14 cellular contexts compared by ENCODE assay signal in the genomic region with DNA sequence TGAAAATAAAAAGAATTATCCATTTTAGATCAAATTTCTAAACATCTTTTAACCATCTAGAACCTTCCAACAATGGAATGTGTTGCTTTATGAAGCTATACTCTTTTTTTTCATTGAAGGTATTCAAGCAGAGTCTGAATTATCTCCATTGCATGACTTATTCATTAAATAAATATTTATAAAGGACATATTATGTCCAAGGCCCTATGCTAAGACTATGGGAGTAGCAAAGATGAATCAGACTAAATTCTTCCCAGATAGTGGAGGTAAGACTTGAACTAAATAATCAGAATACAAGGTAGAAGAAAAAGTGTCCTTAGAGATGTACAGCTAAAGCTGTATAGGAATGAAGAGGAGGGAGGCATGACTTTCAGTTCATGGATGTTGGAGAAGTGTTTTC.
DNase-seq lines count a peak whose midpoint lies in the region; ATAC-seq and TF ChIP-seq lines count a peak whose summit lies in the region.
"Had no signal": no experiment of that assay in that cellular context is flagged by ENCODE, and none has a peak within 500 bp of the region (broad histone marks: within the 10 kb centered on the region; RNA-seq: fewer than 3 reads in every experiment).

No MANE protein-coding gene starts in this region.

- no peak for TF ChIP-seq RAD21 in IMR-90 (IDR thresholded peaks at IDR 0.05; ENCODE audit: low read length)

- no peak overlapping the region for H3K56ac ChIP-seq in IMR-90 (ENCODE audit: extremely low read depth, insufficient read depth, low read length)

- peak overlapping the region; percentile 30 for H2BK5ac ChIP-seq in IMR-90 (ENCODE audit: low read depth, low read length, poor library complexity, severe bottlenecking)

- H3K27ac ChIP-seq in IMR-90 (ENCODE audit: insufficient read depth, low read length) = no peak overlapping the region
- H3K27ac ChIP-seq in brain microvascular endothelial cell = peak overlapping the region; percentile 42

- no peak overlapping the region for H2BK15ac ChIP-seq in IMR-90 (ENCODE audit: low read depth, low read length)

- intact Hi-C loops in IMR-90 (cut with micrococcal nuclease) = no loop called here

- H3K27me3 Mint-ChIP-seq in activated naive CD8-positive, alpha-beta T cell treated with anti-CD3 and anti-CD28 coated beads, Interleukin-2, amount 50 U/mL, for 24 hours = no peaks in the 10 kb centered on the region
- H3K27me3 Mint-ChIP-seq: CD4-positive, CD25-positive, alpha-beta regulatory T cell had no signal

- no peak overlapping the region for H3K9ac ChIP-seq in IMR-90 (ENCODE audit: low read depth, low read length)
- H3K9ac ChIP-seq in skeletal muscle satellite cell (ENCODE audit: low read depth, low read length) = no peak overlapping the region

- no peak overlapping the region for H2BK120ac ChIP-seq in IMR-90 (ENCODE audit: low read depth, low read length)

- no peak overlapping the region for H3K4me3 Mint-ChIP-seq in activated naive CD8-positive, alpha-beta T cell treated with anti-CD3 and anti-CD28 coated beads, Interleukin-2, amount 50 U/mL, for 24 hours
- H3K4me3 Mint-ChIP-seq: CD4-positive, CD25-positive, alpha-beta regulatory T cell; H9 had no signal

- DNase-seq in AG08396 (ENCODE audit: low spot score) (peak; percentile 7), IMR-90 (peak; percentile 66), brain microvascular endothelial cell (no peak), hypothalamus (lab: John Stamatoyannopoulos, UW) (no peak), GM20000 (ENCODE audit: low spot score) (no peak)
- no peak for DNase-seq in activated naive CD8-positive, alpha-beta T cell treated with anti-CD3 and anti-CD28 coated beads, Interleukin-2, amount 50 U/mL, for 24 hours
- DNase-seq: 8988T; BE2C; C1 segment of cervical spinal cord; Caco-2; CD4-positive, CD25-positive, alpha-beta regulatory T cell; H9 had no signal

- peak; percentile 94 for ATAC-seq in IMR-90 (ENCODE audit: low read depth)
- ATAC-seq in activated naive CD8-positive, alpha-beta T cell treated with anti-CD3 and anti-CD28 coated beads, Interleukin-2, amount 50 U/mL, for 24 hours = no peak
- ATAC-seq: GM12878 had no signal

- 0 out of 2 replicates have a peak overlapping the region, but pooled peaks have one; percentile 37 for H3K18ac ChIP-seq in IMR-90 (ENCODE audit: low read depth, low read length)

- CTCF ChIA-PET in IMR-90 (lab: Yijun Ruan, JAX) = no interaction called here

- in situ Hi-C loops in IMR-90 (cut with MboI; ENCODE audit: low sequenced_read_pairs) (no loop called here), brain microvascular endothelial cell (cut with HindIII; ENCODE audit: low pct_ligation_motif_present, low sequenced_read_pairs) (no loop called here)

- no peak overlapping the region for H4K91ac ChIP-seq in IMR-90 (ENCODE audit: insufficient read depth, low read depth, low read length)

- H3K27ac Mint-ChIP-seq in activated naive CD8-positive, alpha-beta T cell treated with anti-CD3 and anti-CD28 coated beads, Interleukin-2, amount 50 U/mL, for 24 hours = no peak overlapping the region
- H3K27ac Mint-ChIP-seq: CD4-positive, CD25-positive, alpha-beta regulatory T cell; H9 had no signal

- H3K4me2 ChIP-seq in IMR-90 (ENCODE audit: low read depth, low read length) = peak overlapping the region; percentile 57; the same call in 1 of the 2 replicates
- peak overlapping the region; percentile 35 for H3K4me2 ChIP-seq in skeletal muscle satellite cell (ENCODE audit: low read length)

- H4K8ac ChIP-seq in IMR-90 (ENCODE audit: low read depth in 2 of 2, low read length in 2 of 2) = no peak overlapping the region

- H3K9me3 ChIP-seq in IMR-90 (ENCODE audit: control insufficient read depth, insufficient read depth, low read length) (no peaks in the 10 kb centered on the region), skeletal muscle satellite cell (replicated peaks; ENCODE audit: low read length) (no peaks in the 10 kb centered on the region)
- H3K9me3 ChIP-seq: BE2C, Caco-2 had no signal

- H3K4me1 ChIP-seq in IMR-90 (ENCODE audit: control insufficient read depth, insufficient read depth, low read length) = peaks cover 5% of the 10 kb centered on the region; the same call in 1 of the 2 replicates
- H3K4me1 ChIP-seq in skeletal muscle satellite cell (ENCODE audit: control insufficient read depth, insufficient read depth, low read length) = peaks cover 13% of the 10 kb centered on the region
- H3K4me1 ChIP-seq: BE2C, Caco-2 had no signal

- H3K4me1 Mint-ChIP-seq in activated naive CD8-positive, alpha-beta T cell treated with anti-CD3 and anti-CD28 coated beads, Interleukin-2, amount 50 U/mL, for 24 hours = no peaks in the 10 kb centered on the region

- H3K4ac ChIP-seq in IMR-90 (ENCODE audit: low read depth, low read length) = no peak overlapping the region

- TF ChIP-seq CTCF in IMR-90 (conservative IDR thresholded peaks at IDR 0.05; ENCODE audit: low read depth, low read length) (no peak), brain microvascular endothelial cell (IDR thresholded peaks at IDR 0.05; ENCODE audit: low read depth, low read length, missing control alignments) (no peak), GM20000 (IDR thresholded peaks at IDR 0.05; ENCODE audit: extremely low read depth, missing control alignments) (no peak)

- no peaks in the 10 kb centered on the region for H3K36me3 Mint-ChIP-seq in activated naive CD8-positive, alpha-beta T cell treated with anti-CD3 and anti-CD28 coated beads, Interleukin-2, amount 50 U/mL, for 24 hours (ENCODE audit: low read depth)
- H3K36me3 Mint-ChIP-seq: CD4-positive, CD25-positive, alpha-beta regulatory T cell had no signal

- H3K36me3 ChIP-seq in IMR-90 (ENCODE audit: control insufficient read depth, insufficient read depth, low read length) = no peaks in the 10 kb centered on the region
- H3K36me3 ChIP-seq in brain microvascular endothelial cell (replicated peaks) = no peaks in the 10 kb centered on the region
- no peaks in the 10 kb centered on the region for H3K36me3 ChIP-seq in skeletal muscle satellite cell (ENCODE audit: insufficient read depth, low read length)
- H3K36me3 ChIP-seq: BE2C had no signal

- no peak overlapping the region for H3K23ac ChIP-seq in IMR-90 (ENCODE audit: low read depth, low read length)

- POLR2A ChIA-PET in IMR-90 (lab: Charles Lee; ENCODE audit: unreplicated experiment) = no interaction called here

- no peaks in the 10 kb centered on the region for H3K27me3 ChIP-seq in IMR-90 (ENCODE audit: control insufficient read depth, insufficient read depth, low read length)
- H3K27me3 ChIP-seq in brain microvascular endothelial cell (replicated peaks) = no peaks in the 10 kb centered on the region
- no peaks in the 10 kb centered on the region for H3K27me3 ChIP-seq in skeletal muscle satellite cell (ENCODE audit: control insufficient read depth, insufficient read depth, low read length)
- H3K27me3 ChIP-seq: BE2C had no signal

- H3K9me3 Mint-ChIP-seq in activated naive CD8-positive, alpha-beta T cell treated with anti-CD3 and anti-CD28 coated beads, Interleukin-2, amount 50 U/mL, for 24 hours = peaks cover 4% of the 10 kb centered on the region
- H3K9me3 Mint-ChIP-seq: H9 had no signal

- H2AFZ ChIP-seq in IMR-90 (replicated peaks; ENCODE audit: low read length, poor library complexity) = no peak overlapping the region

- no peak overlapping the region for H3K14ac ChIP-seq in IMR-90 (replicated peaks; ENCODE audit: low read depth, low read length)

- H3K9me1 ChIP-seq in IMR-90 (ENCODE audit: insufficient read depth, low read length) = no peaks in the 10 kb centered on the region; the same call in 1 of the 2 replicates

- no peak overlapping the region for H4K5ac ChIP-seq in IMR-90 (ENCODE audit: low read depth, low read length)

- H3K4me3 ChIP-seq in IMR-90 (ENCODE audit: insufficient read depth, low read depth, low read length) = no peak overlapping the region
- no peak overlapping the region for H3K4me3 ChIP-seq in brain microvascular endothelial cell (ENCODE audit: low read depth, low read length)
- H3K4me3 ChIP-seq in skeletal muscle satellite cell (ENCODE audit: low read length) = no peak overlapping the region
- H3K4me3 ChIP-seq: GM12878 had no signal

- no peak overlapping the region for H2AK9ac ChIP-seq in IMR-90 (replicated peaks; ENCODE audit: low read depth, low read length, poor library complexity)

- H2BK20ac ChIP-seq in IMR-90 (ENCODE audit: low read depth, low read length) = no peak overlapping the region

- H2AK5ac ChIP-seq in IMR-90 (ENCODE audit: low read depth, low read length) = no peak overlapping the region

- no TSS peak for BruUV-seq in IMR-90 (replicated peaks; lab: Mats Ljungman, UMichigan)

- H3K79me1 ChIP-seq in IMR-90 (ENCODE audit: low read depth in 1 of 2, low read length in 2 of 2) = no peaks in the 10 kb centered on the region

- H4K20me1 ChIP-seq in IMR-90 (ENCODE audit: insufficient read depth, low read length) = no peaks in the 10 kb centered on the region

- dilution Hi-C loops in IMR-90 (cut with HindIII; ENCODE audit: low sequenced_read_pairs, unreplicated experiment) = no loop called here

- TF ChIP-seq POLR2A in IMR-90 (IDR thresholded peaks at IDR 0.05; ENCODE audit: low read depth, low read length) = no peak

TF ChIP-seq in IMR-90, 13 proteins besides CTCF, POLR2A, EP300 and RAD21 (continues in another document):
- TF ChIP-seq CHD1 (IDR thresholded peaks at IDR 0.05; ENCODE audit: low read depth, low read length) (no peak), BHLHE40 (IDR thresholded peaks at IDR 0.05; ENCODE audit: low read depth, low read length) (no peak), MAZ (IDR thresholded peaks at IDR 0.05; ENCODE audit: borderline replicate concordance, low read depth, low read length) (no peak), MAFK (IDR thresholded peaks at IDR 0.05; ENCODE audit: low read depth, low read length) (no peak), MXI1 (IDR thresholded peaks at IDR 0.05; ENCODE audit: borderline replicate concordance, low read depth, low read length) (no peak), NFE2L2 (IDR thresholded peaks at IDR 0.05; ENCODE audit: low read depth, low read length) (no peak)
- TF ChIP-seq, protein P1, sequence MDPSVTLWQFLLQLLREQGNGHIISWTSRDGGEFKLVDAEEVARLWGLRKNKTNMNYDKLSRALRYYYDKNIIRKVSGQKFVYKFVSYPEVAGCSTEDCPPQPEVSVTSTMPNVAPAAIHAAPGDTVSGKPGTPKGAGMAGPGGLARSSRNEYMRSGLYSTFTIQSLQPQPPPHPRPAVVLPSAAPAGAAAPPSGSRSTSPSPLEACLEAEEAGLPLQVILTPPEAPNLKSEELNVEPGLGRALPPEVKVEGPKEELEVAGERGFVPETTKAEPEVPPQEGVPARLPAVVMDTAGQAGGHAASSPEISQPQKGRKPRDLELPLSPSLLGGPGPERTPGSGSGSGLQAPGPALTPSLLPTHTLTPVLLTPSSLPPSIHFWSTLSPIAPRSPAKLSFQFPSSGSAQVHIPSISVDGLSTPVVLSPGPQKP (IDR thresholded peaks at IDR 0.05; ENCODE audit: borderline replicate concordance, low read depth, low read length) = no peak

Comparison
In these comparisons a context has a peak if more than half of its experiments do, and no peak if none do; other contexts are left out.
1. DNase-seq: peak in AG08396 (single experiment) and IMR-90 (single experiment); none in brain microvascular endothelial cell (single experiment), hypothalamus (0 of 51), GM20000 (single experiment) and activated naive CD8-positive, alpha-beta T cell treated with anti-CD3 and anti-CD28 coated beads, Interleukin-2, amount 50 U/mL, for 24 hours (single experiment).